Comparison of ENCODE assay signal across 7 cellular contexts in the genomic region with DNA sequence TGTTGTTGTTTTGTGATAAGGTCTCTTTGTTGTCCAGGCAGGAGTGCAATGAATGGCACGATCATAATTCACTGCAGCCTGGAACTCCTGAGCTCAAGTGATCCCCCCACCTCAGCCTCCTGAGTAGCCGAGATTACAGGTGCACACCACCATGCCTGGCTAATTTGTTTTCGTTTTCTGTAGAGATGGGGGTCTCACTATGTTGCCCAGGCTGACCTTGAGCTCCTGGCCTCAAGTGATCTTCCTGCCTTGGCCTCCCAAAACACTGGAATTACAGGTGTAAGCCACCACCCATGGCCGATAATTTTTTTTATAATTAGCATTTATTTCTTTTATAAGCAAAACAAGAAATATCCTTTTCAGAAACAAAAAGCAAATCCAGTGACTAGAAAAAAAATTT. TPM values are rescaled to one million over a fixed set of nuclear protein-coding genes. Genes with fewer than 3 reads are reported as not detected.
DNase-seq lines count a peak whose midpoint lies in the region; TF ChIP-seq lines count a peak whose summit lies in the region.

No MANE protein-coding gene starts in this region.

- H4K20me1 ChIP-seq in OCI-LY3 (ENCODE audit: insufficient read depth, low read length): no peaks in the 10 kb centered on the region

- no peaks in the 10 kb centered on the region for H3K9me3 ChIP-seq in OCI-LY3 (ENCODE audit: insufficient read depth, low read length)

- TF ChIP-seq CTCF in OCI-LY3 (IDR thresholded peaks at IDR 0.05; ENCODE audit: low read depth, low read length) (no peak), coronary artery (IDR thresholded peaks at IDR 0.05) (no peak), osteocyte (IDR thresholded peaks at IDR 0.05) (no peak)

- H3K9ac ChIP-seq in OCI-LY3 (ENCODE audit: low read length): no peak overlapping the region; the same call in 1 of the 2 replicates

- peaks cover 43% of the 10 kb centered on the region for H3K4me1 ChIP-seq in OCI-LY3 (ENCODE audit: low read length)

- no peaks in the 10 kb centered on the region for H3K79me2 ChIP-seq in OCI-LY3 (ENCODE audit: low read length)

- no peaks in the 10 kb centered on the region for H3K9me3 Mint-ChIP-seq in osteocyte (ENCODE audit: unreplicated experiment)

- peak overlapping the region; percentile 74 for H3K4me3 ChIP-seq in GM08714 (ENCODE audit: low read length)
- peak overlapping the region; percentile 79; the same call in 1 of the 2 replicates for H3K4me3 ChIP-seq in OCI-LY3 (ENCODE audit: low read length)
- H3K4me3 ChIP-seq in coronary artery: peak overlapping the region; percentile 73

- no peaks in the 10 kb centered on the region for H3K36me3 ChIP-seq in OCI-LY3 (replicated peaks; ENCODE audit: low read depth, low read length)

- peaks cover 9% of the 10 kb centered on the region for H3K4me1 Mint-ChIP-seq in osteocyte (ENCODE audit: unreplicated experiment)

- H3K27me3 ChIP-seq in OCI-LY3 (ENCODE audit: low read depth, low read length): no peaks in the 10 kb centered on the region

- H3K4me3 Mint-ChIP-seq in osteocyte (ENCODE audit: unreplicated experiment): peak overlapping the region; percentile 76

- no peaks in the 10 kb centered on the region for H3K36me3 Mint-ChIP-seq in osteocyte (ENCODE audit: unreplicated experiment)

- H3K27ac Mint-ChIP-seq in osteocyte (ENCODE audit: unreplicated experiment): no peak overlapping the region

- peak overlapping the region; percentile 70 for H3K27ac ChIP-seq in OCI-LY3 (ENCODE audit: low read length)
- no peak overlapping the region for H3K27ac ChIP-seq in coronary artery

- DNase-seq in coronary artery (ENCODE audit: low spot score) (no peak), osteocyte (ENCODE audit: extremely low spot score, unreplicated experiment) (no peak), NCI-H187 treated with DMSO at 0.1 percent for 48 hours (lab: John Stamatoyannopoulos, UW) (no peak), cortex of kidney (lab: John Stamatoyannopoulos, UW) (no peak), NCI-H1694 treated with DMSO at 0.1 percent for 48 hours (lab: John Stamatoyannopoulos, UW) (no peak)

- H2AFZ ChIP-seq in OCI-LY3 (ENCODE audit: low read depth, low read length): peak overlapping the region; percentile 82

- H3K27me3 Mint-ChIP-seq in osteocyte (ENCODE audit: unreplicated experiment): no peaks in the 10 kb centered on the region

- H3K4me2 ChIP-seq in OCI-LY3 (ENCODE audit: low read length): peak overlapping the region; percentile 91

RNA-seq across cellular contexts. Expression of a gene that starts 3.6 kb away (rescaled TPM):
- not detected in 2 replicates for total RNA-seq in osteocyte
